Comparison of ENCODE assay signal across 8 cellular contexts in the genomic region with DNA sequence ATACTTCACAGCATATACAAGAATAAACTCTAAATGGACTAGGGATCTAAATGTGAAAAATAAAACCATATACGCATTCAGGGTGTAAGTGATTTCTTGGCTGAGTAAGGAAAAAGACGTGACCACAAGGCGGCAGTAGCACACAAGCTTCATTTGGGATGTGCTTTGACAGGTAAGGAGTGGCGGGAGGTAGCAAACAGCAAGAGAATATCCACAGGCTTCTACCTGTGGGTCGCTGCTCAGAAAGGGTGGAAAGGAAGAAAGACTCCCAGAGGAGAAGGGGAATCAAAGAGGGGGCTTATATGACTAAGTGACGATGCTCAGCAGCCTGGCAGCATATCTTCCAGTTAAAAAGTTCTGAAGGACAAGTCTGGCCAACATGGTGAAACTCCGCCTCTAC. TPM values are rescaled to one million over a fixed set of nuclear protein-coding genes. Genes with fewer than 3 reads are reported as not detected.
DNase-seq lines count a peak whose midpoint lies in the region; ATAC-seq lines count a peak whose summit lies in the region.

No MANE protein-coding gene starts in this region.

- CTCF ChIA-PET in T-cell (lab: Charles Lee), result interaction anchor here (0.5 to 2.1 kb wide), 2 partner anchors 152 to 210 kb away, joined by 5 read pairs; a partner anchor contains a TSS

- peak; percentile 56 to 69 (median 59) for ATAC-seq in T-cell (replicated peaks in 1 of 4)
- peak; percentile 41 for ATAC-seq in activated naive CD8-positive, alpha-beta T cell treated with anti-CD3 and anti-CD28 coated beads, Interleukin-2, amount 50 U/mL, for 24 hours
- peak; percentile 24 for ATAC-seq in left ventricle myocardium superior
- no peak for ATAC-seq in sciatic nerve
- no peak for ATAC-seq in GM18498 (IDR thresholded peaks at IDR 0.05; ENCODE audit: unreplicated experiment)
- no peak for ATAC-seq in HG02642 (IDR thresholded peaks at IDR 0.05; ENCODE audit: poor library complexity, unreplicated experiment)

- H3K27ac Mint-ChIP-seq in T-cell, result no peak overlapping the region
- no peak overlapping the region for H3K27ac Mint-ChIP-seq in activated naive CD8-positive, alpha-beta T cell treated with anti-CD3 and anti-CD28 coated beads, Interleukin-2, amount 50 U/mL, for 24 hours

- peaks cover 17 to 27% (median 25%) of the 10 kb centered on the region in 3 donors for H3K4me1 Mint-ChIP-seq in T-cell
- peaks cover 18% of the 10 kb centered on the region for H3K4me1 Mint-ChIP-seq in activated naive CD8-positive, alpha-beta T cell treated with anti-CD3 and anti-CD28 coated beads, Interleukin-2, amount 50 U/mL, for 24 hours

- POLR2A ChIA-PET in T-cell (lab: Charles Lee), result interaction anchor here in 1 of 2 donors (0.5 kb wide), 1 partner anchor 1500 kb away, joined by 3 read pairs; no protein-coding TSS in a partner anchor

- H3K27me3 Mint-ChIP-seq in T-cell, result peaks cover 9 to 16% of the 10 kb centered on the region in 2 donors
- H3K27me3 Mint-ChIP-seq in activated naive CD8-positive, alpha-beta T cell treated with anti-CD3 and anti-CD28 coated beads, Interleukin-2, amount 50 U/mL, for 24 hours, result peaks cover 14% of the 10 kb centered on the region

- peak overlapping the region in 1 of 3 donors; percentile 0 for H3K4me3 Mint-ChIP-seq in T-cell
- H3K4me3 Mint-ChIP-seq in activated naive CD8-positive, alpha-beta T cell treated with anti-CD3 and anti-CD28 coated beads, Interleukin-2, amount 50 U/mL, for 24 hours, result no peak overlapping the region

- intact Hi-C loops in left ventricle myocardium superior (cut with micrococcal nuclease) (no loop called here), sciatic nerve (cut with DNase I) (no loop called here)

- H3K36me3 Mint-ChIP-seq in T-cell, result peaks cover 5% of the 10 kb centered on the region
- H3K36me3 Mint-ChIP-seq in activated naive CD8-positive, alpha-beta T cell treated with anti-CD3 and anti-CD28 coated beads, Interleukin-2, amount 50 U/mL, for 24 hours (ENCODE audit: low read depth), result peaks cover 19% of the 10 kb centered on the region

- no peaks in the 10 kb centered on the region for H3K9me3 Mint-ChIP-seq in T-cell
- peaks cover 5% of the 10 kb centered on the region for H3K9me3 Mint-ChIP-seq in activated naive CD8-positive, alpha-beta T cell treated with anti-CD3 and anti-CD28 coated beads, Interleukin-2, amount 50 U/mL, for 24 hours

- DNase-seq in ELR (ENCODE audit: low read depth) (peak; percentile 78), NCI-H128 (lab: John Stamatoyannopoulos, UW; ENCODE audit: unreplicated experiment) (peak; percentile 34), T-cell (peak; percentile 35 to 82 (median 68)), left ventricle myocardium superior (peak; percentile 49), sciatic nerve (ENCODE audit: low spot score) (peak; percentile 66)
- peak; percentile 79 for DNase-seq in activated naive CD8-positive, alpha-beta T cell treated with anti-CD3 and anti-CD28 coated beads, Interleukin-2, amount 50 U/mL, for 24 hours

RNA-seq across cellular contexts. Expression of a gene that starts 2.5 kb away (rescaled TPM):
- total RNA-seq in T-cell (10 to 100 TPM; 36.6 to 53.4 (median 48.4) TPM), left ventricle myocardium superior (21.5 TPM), sciatic nerve (31.8 TPM)

RNA-seq across cellular contexts. Expression of a gene that starts 34.3 kb away (rescaled TPM):
- 10 to 100 TPM; 36.7 to 47.2 (median 41.2) TPM for total RNA-seq in T-cell
- total RNA-seq in left ventricle myocardium superior, result 22.5 TPM
- 33.8 TPM for total RNA-seq in sciatic nerve

RNA-seq across cellular contexts. Expression of a gene that starts 48.3 kb away (rescaled TPM):
- total RNA-seq in T-cell (10 to 100 TPM in 4 of 5 donors, 1 to 10 TPM in 1; 8.3 to 18.1 (median 13.2) TPM), left ventricle myocardium superior (14.6 TPM), sciatic nerve (21.6 TPM)

Comparison
In these comparisons a context has a peak if more than half of its experiments do, and no peak if none do; other contexts are left out.
1. ATAC-seq: peak in T-cell (4 of 4), activated naive CD8-positive, alpha-beta T cell treated with anti-CD3 and anti-CD28 coated beads, Interleukin-2, amount 50 U/mL, for 24 hours (single experiment) and left ventricle myocardium superior (single experiment); none in sciatic nerve (single experiment), GM18498 (single experiment) and HG02642 (single experiment).
2. Peak in every context shown above with its lines, with median percentiles within 50 percentile points of each other: DNase-seq.